8 cellular contexts compared by ENCODE assay signal in genomic region chr17:73165616-73166404, GRCh38. TPM values are rescaled to one million over a fixed set of nuclear protein-coding genes. Genes with fewer than 3 reads are reported as not detected.
DNase-seq lines count a peak whose midpoint lies in the region; ATAC-seq and TF ChIP-seq lines count a peak whose summit lies in the region.

No MANE protein-coding gene starts in this region.

- H3K9me3 ChIP-seq in hepatocyte (ENCODE audit: low read depth), result no peaks in the 10 kb centered on the region
- H3K9me3 ChIP-seq in HAP-1, result no peaks in the 10 kb centered on the region

- peaks cover 75% of the 10 kb centered on the region for H3K27me3 Mint-ChIP-seq in activated CD4-positive, alpha-beta memory T cell treated with anti-CD3 and anti-CD28 coated beads for 36 hours

- WGBS in hepatocyte (ENCODE audit: low lambda C conversion rate, missing lambda C conversion rate), result 3% methylated on average over 38 of the region's 51 CpGs

- POLR2A ChIA-PET in activated CD4-positive, alpha-beta memory T cell treated with anti-CD3 and anti-CD28 coated beads for 36 hours (lab: Charles Lee), result interaction anchor here (1.3 kb wide), 1 partner anchor 26 kb away, joined by 3 read pairs; the partner anchor contains the start of gene COG1

- peak overlapping the region; percentile 98 for H3K4me2 ChIP-seq in hepatocyte

- H3K36me3 ChIP-seq in hepatocyte (replicated peaks; ENCODE audit: insufficient read depth, low read depth) (no peaks in the 10 kb centered on the region), HAP-1 (replicated peaks) (no peaks in the 10 kb centered on the region)

- H3K9me3 Mint-ChIP-seq in activated CD4-positive, alpha-beta memory T cell treated with anti-CD3 and anti-CD28 coated beads for 36 hours, result no peaks in the 10 kb centered on the region
- no peaks in the 10 kb centered on the region for H3K9me3 Mint-ChIP-seq in stimulated activated effector memory CD8-positive, alpha-beta T cell treated with anti-CD3 and anti-CD28 coated beads, Interleukin-12 subunit alpha, Interleukin-12 subunit beta, amount 100 ng/mL, for 72 hours

- peak overlapping the region; percentile 33 for H3K4me3 ChIP-seq in hepatocyte
- no peak overlapping the region; the same call in 1 of the 2 replicates for H3K4me3 ChIP-seq in HAP-1

- no peaks in the 10 kb centered on the region for H3K79me2 ChIP-seq in hepatocyte

- H3K4me3 Mint-ChIP-seq in activated CD4-positive, alpha-beta memory T cell treated with anti-CD3 and anti-CD28 coated beads for 36 hours, result peak overlapping the region; percentile 64
- H3K4me3 Mint-ChIP-seq in stimulated activated effector memory CD8-positive, alpha-beta T cell treated with anti-CD3 and anti-CD28 coated beads, Interleukin-12 subunit alpha, Interleukin-12 subunit beta, amount 100 ng/mL, for 72 hours, result peak overlapping the region; percentile 60

- H3K4me1 Mint-ChIP-seq in activated CD4-positive, alpha-beta memory T cell treated with anti-CD3 and anti-CD28 coated beads for 36 hours (ENCODE audit: low read depth), result peaks cover 33% of the 10 kb centered on the region
- peaks cover 35% of the 10 kb centered on the region for H3K4me1 Mint-ChIP-seq in stimulated activated effector memory CD8-positive, alpha-beta T cell treated with anti-CD3 and anti-CD28 coated beads, Interleukin-12 subunit alpha, Interleukin-12 subunit beta, amount 100 ng/mL, for 72 hours

- CTCF ChIA-PET in activated CD4-positive, alpha-beta memory T cell treated with anti-CD3 and anti-CD28 coated beads for 36 hours (lab: Charles Lee), result interaction anchor here (0.8 to 3.2 kb wide), 4 partner anchors 9 to 440 kb away, joined by 4 to 18 read pairs (median 10); no protein-coding TSS in a partner anchor

- no peaks in the 10 kb centered on the region for H4K20me1 ChIP-seq in hepatocyte (ENCODE audit: insufficient read depth, poor library complexity, severe bottlenecking)

- no peak for ATAC-seq in stimulated activated effector memory CD8-positive, alpha-beta T cell treated with anti-CD3 and anti-CD28 coated beads, Interleukin-12 subunit alpha, Interleukin-12 subunit beta, amount 100 ng/mL, for 72 hours
- no peak for ATAC-seq in GM19023 (IDR thresholded peaks at IDR 0.05; ENCODE audit: unreplicated experiment)

- no peak overlapping the region for H3K27ac ChIP-seq in hepatocyte

- peak; percentile 72 to 83 for DNase-seq in NCI-H524 (lab: John Stamatoyannopoulos, UW)
- no peak for DNase-seq in NCI-H524 treated with DMSO at 0.1 percent for 48 hours (lab: John Stamatoyannopoulos, UW)
- no peak for DNase-seq in activated CD4-positive, alpha-beta memory T cell treated with anti-CD3 and anti-CD28 coated beads for 36 hours
- no peak for DNase-seq in hepatocyte (ENCODE audit: low spot score)
- no peak for DNase-seq in stimulated activated effector memory CD8-positive, alpha-beta T cell treated with anti-CD3 and anti-CD28 coated beads, Interleukin-12 subunit alpha, Interleukin-12 subunit beta, amount 100 ng/mL, for 72 hours (ENCODE audit: low spot score in 2 of 2)
- DNase-seq in HAP-1 (ENCODE audit: low spot score in 2 of 2), result no peak
- no peak for DNase-seq in NCI-H1092 (lab: John Stamatoyannopoulos, UW)

- intact Hi-C loops in activated CD4-positive, alpha-beta memory T cell treated with anti-CD3 and anti-CD28 coated beads for 36 hours (cut with micrococcal nuclease), result no loop called here

- in situ Hi-C loops in HAP-1 (cut with MboI; ENCODE audit: low sequenced_read_pairs), result loop anchor here (25.0 kb wide), 1 partner anchor 604 kb away; no protein-coding TSS in a partner anchor

- no peaks in the 10 kb centered on the region for H3K36me3 Mint-ChIP-seq in activated CD4-positive, alpha-beta memory T cell treated with anti-CD3 and anti-CD28 coated beads for 36 hours
- no peaks in the 10 kb centered on the region for H3K36me3 Mint-ChIP-seq in stimulated activated effector memory CD8-positive, alpha-beta T cell treated with anti-CD3 and anti-CD28 coated beads, Interleukin-12 subunit alpha, Interleukin-12 subunit beta, amount 100 ng/mL, for 72 hours

- peaks cover 71% of the 10 kb centered on the region for H3K27me3 ChIP-seq in hepatocyte
- H3K27me3 ChIP-seq in HAP-1 (ENCODE audit: low read depth), result peaks cover 54% of the 10 kb centered on the region

- H2AFZ ChIP-seq in hepatocyte, result no peak overlapping the region

- no peak overlapping the region for H3K27ac Mint-ChIP-seq in activated CD4-positive, alpha-beta memory T cell treated with anti-CD3 and anti-CD28 coated beads for 36 hours
- no peak overlapping the region for H3K27ac Mint-ChIP-seq in stimulated activated effector memory CD8-positive, alpha-beta T cell treated with anti-CD3 and anti-CD28 coated beads, Interleukin-12 subunit alpha, Interleukin-12 subunit beta, amount 100 ng/mL, for 72 hours

- H3K9me2 ChIP-seq in hepatocyte (replicated peaks; ENCODE audit: insufficient read depth), result no peaks in the 10 kb centered on the region

- TF ChIP-seq CTCF in hepatocyte (IDR thresholded peaks at IDR 0.05; ENCODE audit: poor library complexity), result no peak

- peaks cover 22% of the 10 kb centered on the region for H3K4me1 ChIP-seq in hepatocyte (ENCODE audit: insufficient read depth)
- no peaks in the 10 kb centered on the region for H3K4me1 ChIP-seq in HAP-1

RNA-seq across cellular contexts. Expression of gene SSTR2, which starts 1.0 kb away (rescaled TPM):
- total RNA-seq in activated CD4-positive, alpha-beta memory T cell treated with anti-CD3 and anti-CD28 coated beads for 36 hours, result under 1 TPM; 0.05 to 0.24 TPM
- total RNA-seq in hepatocyte, result 0.10 and 0.48 TPM in 2 replicates
- 0.15 and 0.28 TPM in 2 replicates for polyA plus RNA-seq in hepatocyte

RNA-seq across cellular contexts. Expression of gene COG1, which starts 27.0 kb away (rescaled TPM):
- total RNA-seq in activated CD4-positive, alpha-beta memory T cell treated with anti-CD3 and anti-CD28 coated beads for 36 hours, result 10 to 100 TPM; 29.8 to 30.6 TPM
- total RNA-seq in hepatocyte, result 19.6 and 22.0 TPM in 2 replicates
- 24.9 and 26.8 TPM in 2 replicates for polyA plus RNA-seq in hepatocyte

Comparison
In these comparisons a context has a peak if more than half of its experiments do, and no peak if none do; other contexts are left out.
1. DNase-seq: peak in NCI-H524 (2 of 2); none in NCI-H524 treated with DMSO at 0.1 percent for 48 hours (single experiment), activated CD4-positive, alpha-beta memory T cell treated with anti-CD3 and anti-CD28 coated beads for 36 hours (single experiment), hepatocyte (single experiment), stimulated activated effector memory CD8-positive, alpha-beta T cell treated with anti-CD3 and anti-CD28 coated beads, Interleukin-12 subunit alpha, Interleukin-12 subunit beta, amount 100 ng/mL, for 72 hours (0 of 2), HAP-1 (0 of 2) and NCI-H1092 (single experiment).